ENCODE assay signal across 15 cellular contexts in the genomic region with DNA sequence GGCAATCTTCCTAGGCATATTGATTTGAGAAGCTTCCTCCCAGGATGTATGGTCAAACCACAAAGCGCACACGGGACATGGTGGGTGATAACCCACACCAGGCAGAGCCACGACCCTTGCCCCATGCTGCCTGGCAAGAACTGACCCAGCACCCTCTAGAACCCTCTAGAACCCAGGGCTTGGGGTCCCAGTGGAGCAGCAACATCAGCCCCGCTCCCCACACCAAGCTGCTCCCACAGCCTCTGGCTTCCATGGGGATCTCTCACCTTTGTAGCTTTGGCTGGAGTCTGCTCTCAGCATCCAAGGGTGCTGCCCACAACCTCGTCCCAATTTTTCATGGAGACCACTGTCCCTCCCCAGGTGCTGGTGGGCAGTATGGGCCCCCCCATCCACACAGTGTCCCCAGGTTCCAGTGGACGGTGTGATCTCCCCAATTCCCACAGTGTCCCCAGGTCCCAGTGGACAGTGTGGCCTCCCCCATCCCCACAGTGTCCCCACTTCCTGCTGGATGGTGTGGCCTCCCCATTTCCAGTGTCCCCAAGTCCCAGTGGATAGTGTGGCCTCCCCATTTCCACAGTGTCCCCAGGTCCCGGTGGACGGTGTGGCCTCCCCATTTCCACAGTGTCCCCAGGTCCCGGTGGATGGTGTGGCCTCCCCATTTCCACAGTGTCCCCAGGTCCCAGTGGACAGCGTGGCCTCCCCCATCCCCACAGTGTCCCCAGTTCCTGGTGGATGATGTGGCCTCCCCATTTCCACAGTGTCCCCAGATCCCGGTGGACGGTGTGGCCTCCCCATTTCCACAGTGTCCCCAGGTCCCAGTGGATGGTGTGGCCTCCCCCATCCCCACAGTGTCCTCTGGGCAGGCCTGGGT.
DNase-seq lines count a peak whose midpoint lies in the region; ATAC-seq and TF ChIP-seq lines count a peak whose summit lies in the region.
"Had no signal": no experiment of that assay in that cellular context is flagged by ENCODE, and none has a peak within 500 bp of the region (broad histone marks: within the 10 kb centered on the region; RNA-seq: fewer than 3 reads in every experiment).

No MANE protein-coding gene starts in this region.

- H3K4me3 ChIP-seq in BLaER1 treated with 17β-estradiol and CSF1 and Interleukin-3, amounts not matched to agents 10 nM and 100 nM, result no peak overlapping the region
- H3K4me3 ChIP-seq in breast epithelium, result no peak overlapping the region
- no peak overlapping the region for H3K4me3 ChIP-seq in naive thymus-derived CD4-positive, alpha-beta T cell (ENCODE audit: low read length)

- H3K27me3 Mint-ChIP-seq in chondrocyte (ENCODE audit: low read depth), result peaks cover 26% of the 10 kb centered on the region
- H3K27me3 Mint-ChIP-seq in naive thymus-derived CD4-positive, alpha-beta T cell, result peaks cover 0 to 75% (median 16%) of the 10 kb centered on the region in 5 donors

- peaks cover 12 to 74% (median 60%) of the 10 kb centered on the region in 10 experiments for H3K4me1 ChIP-seq in BLaER1 treated with 17β-estradiol and CSF1 and Interleukin-3, amounts not matched to agents 10 nM and 100 nM
- no peaks in the 10 kb centered on the region for H3K4me1 ChIP-seq in breast epithelium
- no peaks in the 10 kb centered on the region for H3K4me1 ChIP-seq in naive thymus-derived CD4-positive, alpha-beta T cell (ENCODE audit: control insufficient read depth in 2 of 2, insufficient read depth in 2 of 2, low read length in 2 of 2)

- no peaks in the 10 kb centered on the region for H3K36me3 Mint-ChIP-seq in chondrocyte (ENCODE audit: low read depth)
- H3K36me3 Mint-ChIP-seq in naive thymus-derived CD4-positive, alpha-beta T cell, result no peaks in the 10 kb centered on the region
- H3K36me3 Mint-ChIP-seq: CD8-positive, alpha-beta memory T cell had no signal

- H3K36me3 ChIP-seq in BLaER1 treated with 17β-estradiol and CSF1 and Interleukin-3, amounts not matched to agents 10 nM and 100 nM, result no peaks in the 10 kb centered on the region
- H3K36me3 ChIP-seq in breast epithelium, result no peaks in the 10 kb centered on the region
- H3K36me3 ChIP-seq in naive thymus-derived CD4-positive, alpha-beta T cell (ENCODE audit: control insufficient read depth in 2 of 3, insufficient read depth in 3 of 3, low read length in 3 of 3), result no peaks in the 10 kb centered on the region

- TF ChIP-seq CTCF in chondrocyte (IDR thresholded peaks at IDR 0.05) (no peak), breast epithelium (IDR thresholded peaks at IDR 0.05) (no peak)

- intact Hi-C loops in posterior vena cava (cut with DNase I), result no loop called here
- intact Hi-C loops in breast epithelium (cut with DNase I; ENCODE audit: low total_unique reads), result no loop called here
- intact Hi-C loops in naive thymus-derived CD4-positive, alpha-beta T cell (cut with micrococcal nuclease), result no loop called here

- H3K4me1 Mint-ChIP-seq in chondrocyte (ENCODE audit: low read depth), result peaks cover 9% of the 10 kb centered on the region
- no peaks in the 10 kb centered on the region for H3K4me1 Mint-ChIP-seq in naive thymus-derived CD4-positive, alpha-beta T cell
- H3K4me1 Mint-ChIP-seq: CD8-positive, alpha-beta memory T cell had no signal

- H3K9me3 Mint-ChIP-seq in chondrocyte (ENCODE audit: low read depth), result no peaks in the 10 kb centered on the region
- peaks cover 0 to 1% (median 0%) of the 10 kb centered on the region in 11 donors for H3K9me3 Mint-ChIP-seq in naive thymus-derived CD4-positive, alpha-beta T cell
- H3K9me3 Mint-ChIP-seq: CD8-positive, alpha-beta memory T cell had no signal

- no peak for TF ChIP-seq POLR2A in breast epithelium (IDR thresholded peaks at IDR 0.05)

- no peak overlapping the region for H3K27ac ChIP-seq in BLaER1 treated with 17β-estradiol and CSF1 and Interleukin-3, amounts not matched to agents 10 nM and 100 nM
- no peak overlapping the region for H3K27ac ChIP-seq in breast epithelium
- no peak overlapping the region for H3K27ac ChIP-seq in naive thymus-derived CD4-positive, alpha-beta T cell (ENCODE audit: low read depth, low read length)

- H3K4me3 Mint-ChIP-seq in chondrocyte (ENCODE audit: unreplicated experiment), result no peak overlapping the region
- H3K4me3 Mint-ChIP-seq in naive thymus-derived CD4-positive, alpha-beta T cell, result no peak overlapping the region
- H3K4me3 Mint-ChIP-seq: CD8-positive, alpha-beta memory T cell had no signal

- POLR2A ChIA-PET in naive thymus-derived CD4-positive, alpha-beta T cell (lab: Charles Lee), result no interaction called here

- peaks cover 3 to 45% (median 17%) of the 10 kb centered on the region in 11 experiments; a peak in 14 of 22 replicates for H3K27me3 ChIP-seq in BLaER1 treated with 17β-estradiol and CSF1 and Interleukin-3, amounts not matched to agents 10 nM and 100 nM
- no peaks in the 10 kb centered on the region for H3K27me3 ChIP-seq in breast epithelium
- no peaks in the 10 kb centered on the region for H3K27me3 ChIP-seq in naive thymus-derived CD4-positive, alpha-beta T cell (ENCODE audit: control insufficient read depth in 2 of 2, insufficient read depth in 2 of 2, low read length in 2 of 2)

- CTCF ChIA-PET in naive thymus-derived CD4-positive, alpha-beta T cell (lab: Charles Lee), result no interaction called here

- no peaks in the 10 kb centered on the region for H3K9me3 ChIP-seq in BLaER1 treated with 17β-estradiol and CSF1 and Interleukin-3, amounts not matched to agents 10 nM and 100 nM (replicated peaks in 1 of 11)
- H3K9me3 ChIP-seq in breast epithelium, result no peaks in the 10 kb centered on the region
- H3K9me3 ChIP-seq in naive thymus-derived CD4-positive, alpha-beta T cell (ENCODE audit: control insufficient read depth in 2 of 3, low read length in 3 of 3), result no peaks in the 10 kb centered on the region

- H3K4me2 ChIP-seq in BLaER1 treated with 17β-estradiol and CSF1 and Interleukin-3, amounts not matched to agents 10 nM and 100 nM, result peak overlapping the region in 10 of 11 experiments; percentile 14 to 91 (median 82); a peak in 18 of 22 replicates

- no peak overlapping the region for H3K27ac Mint-ChIP-seq in chondrocyte (ENCODE audit: unreplicated experiment)
- no peak overlapping the region for H3K27ac Mint-ChIP-seq in naive thymus-derived CD4-positive, alpha-beta T cell
- H3K27ac Mint-ChIP-seq: CD8-positive, alpha-beta memory T cell had no signal

- peak overlapping the region in 2 of 11 experiments; percentile 1 to 28; a peak in 2 of 22 replicates for H3K9ac ChIP-seq in BLaER1 treated with 17β-estradiol and CSF1 and Interleukin-3, amounts not matched to agents 10 nM and 100 nM

- DNase-seq in OCI-M1 (lab: John Stamatoyannopoulos, UW) (peak; percentile 71), chondrocyte (ENCODE audit: low spot score) (peak; percentile 61), posterior vena cava (ENCODE audit: low spot score) (peak; percentile 57), breast epithelium (ENCODE audit: low spot score in 2 of 2) (no peak), hypothalamus (lab: John Stamatoyannopoulos, UW) (no peak)
- no peak for DNase-seq in naive thymus-derived CD4-positive, alpha-beta T cell
- DNase-seq: C1 segment of cervical spinal cord; CD8-positive, alpha-beta memory T cell; DMS79; KBM-7; MV-4-11; NCI-H1694 treated with DMSO at 0.1 percent for 48 hours; NK-92 treated with Interleukin-12 subunit alpha and Interleukin-12 subunit beta, amount 100 ng/mL, for 24 hours; SHP77 had no signal

- ATAC-seq in naive thymus-derived CD4-positive, alpha-beta T cell, result no peak

- peaks cover 0 to 46% (median 15%) of the 10 kb centered on the region in 11 experiments; a peak in 12 of 22 replicates for H4K20me1 ChIP-seq in BLaER1 treated with 17β-estradiol and CSF1 and Interleukin-3, amounts not matched to agents 10 nM and 100 nM

Comparison
In these comparisons a context has a peak if more than half of its experiments do, and no peak if none do; other contexts are left out.
1. DNase-seq: peak in OCI-M1 (single experiment), chondrocyte (single experiment) and posterior vena cava (single experiment); none in breast epithelium (0 of 2), hypothalamus (0 of 51) and naive thymus-derived CD4-positive, alpha-beta T cell (0 of 9).